27 cellular contexts compared by ENCODE assay signal in the genomic region with DNA sequence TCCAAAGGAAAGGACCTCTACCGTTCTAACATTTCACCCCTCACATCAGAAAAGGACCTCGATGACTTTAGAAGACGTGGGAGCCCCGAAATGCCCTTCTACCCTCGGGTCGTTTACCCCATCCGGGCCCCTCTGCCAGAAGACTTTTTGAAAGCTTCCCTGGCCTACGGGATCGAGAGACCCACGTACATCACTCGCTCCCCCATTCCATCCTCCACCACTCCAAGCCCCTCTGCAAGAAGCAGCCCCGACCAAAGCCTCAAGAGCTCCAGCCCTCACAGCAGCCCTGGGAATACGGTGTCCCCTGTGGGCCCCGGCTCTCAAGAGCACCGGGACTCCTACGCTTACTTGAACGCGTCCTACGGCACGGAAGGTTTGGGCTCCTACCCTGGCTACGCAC. TPM values are rescaled to one million over a fixed set of nuclear protein-coding genes. Genes with fewer than 3 reads are reported as not detected.
DNase-seq lines count a peak whose midpoint lies in the region; ATAC-seq and TF ChIP-seq lines count a peak whose summit lies in the region.
"Had no signal": no experiment of that assay in that cellular context is flagged by ENCODE, and none has a peak within 500 bp of the region (broad histone marks: within the 10 kb centered on the region; RNA-seq: fewer than 3 reads in every experiment).

No MANE protein-coding gene starts in this region.

- no peak for DNase-seq in activated CD8-positive, alpha-beta memory T cell treated with anti-CD3 and anti-CD28 coated beads, Interleukin-2, amount 10 ng/mL, durations not matched to agents 7 days and 5 days
- no peak for DNase-seq in activated CD8-positive, alpha-beta memory T cell treated with anti-CD3 and anti-CD28 coated beads, Interleukin-2, amount 50 U/mL, for 48 hours
- no peak for DNase-seq in CD8-positive, alpha-beta T cell
- no peak for DNase-seq in activated T-helper 1 cell treated with anti-CD3 and anti-CD28 coated beads, Interleukin-12 subunit alpha, Interleukin-12 subunit beta, Interleukin-2, Interleukin-4 antibody, amounts not matched to agents 30 ng/mL and 10 ng/mL and 1 ng/mL, durations not matched to agents 14 hours and 24 hours and 36 hours (ENCODE audit: low spot score)
- DNase-seq in mesenchymal stem cell (no peak), SKM-1 (lab: John Stamatoyannopoulos, UW; ENCODE audit: unreplicated experiment) (no peak)
- DNase-seq in stimulated activated naive B cell treated with anti-CD40 and anti-IgM and Interleukin-4, amounts not matched to agents 10 μg/mL and 1 μg/mL and 100 μg/mL, for 72 hours = no peak
- no peak for DNase-seq in stimulated activated CD4-positive, alpha-beta T cell treated with anti-CD3 and anti-CD28 coated beads, Interleukin-1b, Interleukin-23, amount 100 ng/mL, for 48 hours
- DNase-seq: ACHN; activated CD8-positive, alpha-beta memory T cell treated with anti-CD3 and anti-CD28 coated beads, Interleukin-2, amount 50 U/mL, for 4 hours; activated naive CD4-positive, alpha-beta T cell treated with anti-CD3 and anti-CD28 coated beads for 36 hours; aorta; DMS79; GDM1; H9; MG63; mucosa of descending colon; NCI-H345; SJCRH30; stimulated activated CD4-positive, alpha-beta T cell treated with anti-CD3 and anti-CD28 coated beads, Interleukin-4, amount 100 ng/mL, for 1 hour had no signal

- H3K4me3 ChIP-seq in CD8-positive, alpha-beta T cell (ENCODE audit: low read depth, low read length) = no peak overlapping the region
- H3K4me3 ChIP-seq in mesenchymal stem cell (ENCODE audit: insufficient read depth in 1 of 2, low read depth in 1 of 2, low read length in 2 of 2) = no peak overlapping the region
- H3K4me3 ChIP-seq: cardiac muscle cell, coronary artery, lung, MG63, mucosa of descending colon, right atrium auricular region, SJCRH30, suprapubic skin had no signal

- CTCF ChIA-PET in activated CD8-positive, alpha-beta memory T cell treated with anti-CD3 and anti-CD28 coated beads, Interleukin-2, amount 10 ng/mL, durations not matched to agents 7 days and 5 days (lab: Charles Lee) = interaction anchor here (1.3 to 1.4 kb wide), 2 partner anchors 36 to 119 kb away, joined by 3 to 5 read pairs; no protein-coding TSS in a partner anchor
- CTCF ChIA-PET in CD8-positive, alpha-beta T cell (lab: Charles Lee) = interaction anchor here (1.5 kb wide), 1 partner anchor 118 kb away, joined by 7 read pairs; no protein-coding TSS in a partner anchor

- H3K4me2 ChIP-seq in mesenchymal stem cell (ENCODE audit: low read length, poor library complexity, severe bottlenecking) = no peak overlapping the region

- intact Hi-C loops in CD8-positive, alpha-beta T cell (cut with DNase I, micrococcal nuclease) = loop anchor here in 1 of 2 experiments (5.0 kb wide), 1 partner anchor 37 kb away; no protein-coding TSS in a partner anchor
- intact Hi-C loops in activated T-helper 1 cell treated with anti-CD3 and anti-CD28 coated beads, Interleukin-12 subunit alpha, Interleukin-12 subunit beta, Interleukin-2, Interleukin-4 antibody, amounts not matched to agents 30 ng/mL and 10 ng/mL and 1 ng/mL, durations not matched to agents 14 hours and 24 hours and 36 hours (cut with micrococcal nuclease) = no loop called here

- no peak overlapping the region for H3K23ac ChIP-seq in mesenchymal stem cell (ENCODE audit: low read length in 2 of 2)

- no peaks in the 10 kb centered on the region for H3K36me3 ChIP-seq in CD8-positive, alpha-beta T cell (ENCODE audit: insufficient read depth, low read length)
- H3K36me3 ChIP-seq in mesenchymal stem cell (ENCODE audit: control insufficient read depth in 1 of 2, insufficient read depth in 2 of 2, low read depth in 1 of 2, low read length in 2 of 2) = peaks cover 21 to 58% of the 10 kb centered on the region in 2 experiments
- H3K36me3 ChIP-seq: cardiac muscle cell, MG63, right atrium auricular region, SJCRH30 had no signal

- no peak overlapping the region for H3K4ac ChIP-seq in mesenchymal stem cell (ENCODE audit: low read depth in 1 of 2, low read length in 2 of 2)

- no peak overlapping the region for H2AFZ ChIP-seq in mesenchymal stem cell (ENCODE audit: low read depth, low read length)
- H2AFZ ChIP-seq: parathyroid adenoma had no signal

- ATAC-seq in activated CD8-positive, alpha-beta memory T cell treated with anti-CD3 and anti-CD28 coated beads, Interleukin-2, amount 10 ng/mL, durations not matched to agents 7 days and 5 days = no peak
- no peak for ATAC-seq in CD8-positive, alpha-beta T cell
- no peak for ATAC-seq in stimulated activated naive B cell treated with anti-CD40 and anti-IgM and Interleukin-4, amounts not matched to agents 10 μg/mL and 1 μg/mL and 100 μg/mL, for 72 hours (replicated peaks)
- ATAC-seq: esophagus mucosa, mucosa of descending colon had no signal

- peak overlapping the region; percentile 23 for H4K8ac ChIP-seq in mesenchymal stem cell (ENCODE audit: low read length)

- H3K4me1 ChIP-seq in CD8-positive, alpha-beta T cell (ENCODE audit: insufficient read depth, low read length) = peaks cover 24% of the 10 kb centered on the region
- peaks cover 6% of the 10 kb centered on the region for H3K4me1 ChIP-seq in mesenchymal stem cell (ENCODE audit: control insufficient read depth, insufficient read depth, low read depth, low read length)
- H3K4me1 ChIP-seq: parathyroid adenoma, SJCRH30 had no signal

- H3K27me3 ChIP-seq in CD8-positive, alpha-beta T cell (ENCODE audit: insufficient read depth, low read length) = no peaks in the 10 kb centered on the region
- H3K27me3 ChIP-seq in mesenchymal stem cell (ENCODE audit: control insufficient read depth in 1 of 2, insufficient read depth in 1 of 2, low read length in 2 of 2) = no peaks in the 10 kb centered on the region
- H3K27me3 ChIP-seq: cardiac muscle cell, MG63, right atrium auricular region, suprapubic skin had no signal

- no peak overlapping the region for H2AK5ac ChIP-seq in mesenchymal stem cell (ENCODE audit: low read length, severe bottlenecking)

- no peak overlapping the region for H2BK12ac ChIP-seq in mesenchymal stem cell (ENCODE audit: low read length in 2 of 2)

- H3K14ac ChIP-seq in mesenchymal stem cell (ENCODE audit: low read length in 2 of 2) = no peak overlapping the region

- H3K9me3 ChIP-seq in CD8-positive, alpha-beta T cell (ENCODE audit: low read length) = no peaks in the 10 kb centered on the region
- no peaks in the 10 kb centered on the region for H3K9me3 ChIP-seq in mesenchymal stem cell (ENCODE audit: control insufficient read depth, low read length)
- H3K9me3 ChIP-seq: MG63, mucosa of descending colon, right atrium auricular region, SJCRH30, suprapubic skin had no signal

- peak overlapping the region; percentile 8 for H4K91ac ChIP-seq in mesenchymal stem cell (ENCODE audit: low read length)

- H3K27ac Mint-ChIP-seq in activated CD8-positive, alpha-beta memory T cell treated with anti-CD3 and anti-CD28 coated beads, Interleukin-2, amount 10 ng/mL, durations not matched to agents 7 days and 5 days = peak overlapping the region; percentile 35
- peak overlapping the region; percentile 67 for H3K27ac Mint-ChIP-seq in CD8-positive, alpha-beta T cell
- H3K27ac Mint-ChIP-seq in activated T-helper 1 cell treated with anti-CD3 and anti-CD28 coated beads, Interleukin-12 subunit alpha, Interleukin-12 subunit beta, Interleukin-2, Interleukin-4 antibody, amounts not matched to agents 30 ng/mL and 10 ng/mL and 1 ng/mL, durations not matched to agents 14 hours and 24 hours and 36 hours = peak overlapping the region; percentile 61
- no peak overlapping the region for H3K27ac Mint-ChIP-seq in stimulated activated naive B cell treated with anti-CD40 and anti-IgM and Interleukin-4, amounts not matched to agents 10 μg/mL and 1 μg/mL and 100 μg/mL, for 72 hours
- H3K27ac Mint-ChIP-seq: activated naive CD4-positive, alpha-beta T cell treated with anti-CD3 and anti-CD28 coated beads for 36 hours had no signal

- no peaks in the 10 kb centered on the region for H3K79me1 ChIP-seq in mesenchymal stem cell (replicated peaks; ENCODE audit: low read length, poor library complexity, severe bottlenecking)

- no peaks in the 10 kb centered on the region for H3K27me3 Mint-ChIP-seq in activated CD8-positive, alpha-beta memory T cell treated with anti-CD3 and anti-CD28 coated beads, Interleukin-2, amount 10 ng/mL, durations not matched to agents 7 days and 5 days
- peaks cover 11% of the 10 kb centered on the region for H3K27me3 Mint-ChIP-seq in CD8-positive, alpha-beta T cell (ENCODE audit: low read depth)
- H3K27me3 Mint-ChIP-seq in activated T-helper 1 cell treated with anti-CD3 and anti-CD28 coated beads, Interleukin-12 subunit alpha, Interleukin-12 subunit beta, Interleukin-2, Interleukin-4 antibody, amounts not matched to agents 30 ng/mL and 10 ng/mL and 1 ng/mL, durations not matched to agents 14 hours and 24 hours and 36 hours (ENCODE audit: insufficient read depth) = no peaks in the 10 kb centered on the region
- peaks cover 0 to 7% of the 10 kb centered on the region in 2 donors for H3K27me3 Mint-ChIP-seq in stimulated activated naive B cell treated with anti-CD40 and anti-IgM and Interleukin-4, amounts not matched to agents 10 μg/mL and 1 μg/mL and 100 μg/mL, for 72 hours

- H2BK120ac ChIP-seq in mesenchymal stem cell (ENCODE audit: low read depth, low read length) = no peak overlapping the region

- no peaks in the 10 kb centered on the region for H3K9me3 Mint-ChIP-seq in activated CD8-positive, alpha-beta memory T cell treated with anti-CD3 and anti-CD28 coated beads, Interleukin-2, amount 10 ng/mL, durations not matched to agents 7 days and 5 days (ENCODE audit: low read depth)
- H3K9me3 Mint-ChIP-seq in CD8-positive, alpha-beta T cell = no peaks in the 10 kb centered on the region
- H3K9me3 Mint-ChIP-seq in activated T-helper 1 cell treated with anti-CD3 and anti-CD28 coated beads, Interleukin-12 subunit alpha, Interleukin-12 subunit beta, Interleukin-2, Interleukin-4 antibody, amounts not matched to agents 30 ng/mL and 10 ng/mL and 1 ng/mL, durations not matched to agents 14 hours and 24 hours and 36 hours = no peaks in the 10 kb centered on the region
- no peaks in the 10 kb centered on the region for H3K9me3 Mint-ChIP-seq in stimulated activated naive B cell treated with anti-CD40 and anti-IgM and Interleukin-4, amounts not matched to agents 10 μg/mL and 1 μg/mL and 100 μg/mL, for 72 hours
- H3K9me3 Mint-ChIP-seq: activated naive CD4-positive, alpha-beta T cell treated with anti-CD3 and anti-CD28 coated beads for 36 hours; H9 had no signal

- TF ChIP-seq CTCF in CD8-positive, alpha-beta T cell (IDR thresholded peaks at IDR 0.05) = no peak

- H3K9ac ChIP-seq in mesenchymal stem cell (ENCODE audit: low read length) = no peak overlapping the region
- H3K9ac ChIP-seq: parathyroid adenoma had no signal

- H3K36me3 Mint-ChIP-seq in activated CD8-positive, alpha-beta memory T cell treated with anti-CD3 and anti-CD28 coated beads, Interleukin-2, amount 10 ng/mL, durations not matched to agents 7 days and 5 days = peaks cover 95% of the 10 kb centered on the region
- peaks cover 26% of the 10 kb centered on the region for H3K36me3 Mint-ChIP-seq in CD8-positive, alpha-beta T cell
- H3K36me3 Mint-ChIP-seq in activated T-helper 1 cell treated with anti-CD3 and anti-CD28 coated beads, Interleukin-12 subunit alpha, Interleukin-12 subunit beta, Interleukin-2, Interleukin-4 antibody, amounts not matched to agents 30 ng/mL and 10 ng/mL and 1 ng/mL, durations not matched to agents 14 hours and 24 hours and 36 hours (ENCODE audit: low read depth) = peaks cover 91% of the 10 kb centered on the region
- H3K36me3 Mint-ChIP-seq in stimulated activated naive B cell treated with anti-CD40 and anti-IgM and Interleukin-4, amounts not matched to agents 10 μg/mL and 1 μg/mL and 100 μg/mL, for 72 hours = peaks cover 12 to 13% of the 10 kb centered on the region in 2 donors

- H3K4me1 Mint-ChIP-seq in activated CD8-positive, alpha-beta memory T cell treated with anti-CD3 and anti-CD28 coated beads, Interleukin-2, amount 10 ng/mL, durations not matched to agents 7 days and 5 days = peaks cover 88% of the 10 kb centered on the region
- H3K4me1 Mint-ChIP-seq in CD8-positive, alpha-beta T cell (ENCODE audit: low read depth) = peaks cover 53% of the 10 kb centered on the region
- H3K4me1 Mint-ChIP-seq in activated T-helper 1 cell treated with anti-CD3 and anti-CD28 coated beads, Interleukin-12 subunit alpha, Interleukin-12 subunit beta, Interleukin-2, Interleukin-4 antibody, amounts not matched to agents 30 ng/mL and 10 ng/mL and 1 ng/mL, durations not matched to agents 14 hours and 24 hours and 36 hours (ENCODE audit: low read depth) = peaks cover 94% of the 10 kb centered on the region
- H3K4me1 Mint-ChIP-seq in stimulated activated naive B cell treated with anti-CD40 and anti-IgM and Interleukin-4, amounts not matched to agents 10 μg/mL and 1 μg/mL and 100 μg/mL, for 72 hours = peaks cover 21 to 24% of the 10 kb centered on the region in 2 donors

- no peak overlapping the region for H3K27ac ChIP-seq in CD8-positive, alpha-beta T cell (ENCODE audit: low read depth, low read length)
- H3K27ac ChIP-seq in mesenchymal stem cell (ENCODE audit: low read length, poor library complexity, severe bottlenecking) = no peak overlapping the region
- H3K27ac ChIP-seq: cardiac muscle cell, coronary artery, parathyroid adenoma, right atrium auricular region, SJCRH30, suprapubic skin had no signal

- POLR2A ChIA-PET in CD8-positive, alpha-beta T cell (lab: Charles Lee) = interaction anchor here (1.7 kb wide), 1 partner anchor 12 kb away, joined by 5 read pairs; no protein-coding TSS in a partner anchor

- 98% methylated on average over 21 of the region's 21 CpGs for WGBS in mesenchymal stem cell

- H2BK5ac ChIP-seq in mesenchymal stem cell (ENCODE audit: low read depth, low read length, poor library complexity, severe bottlenecking) = no peak overlapping the region

- peak overlapping the region; percentile 30 for H3K4me3 Mint-ChIP-seq in activated CD8-positive, alpha-beta memory T cell treated with anti-CD3 and anti-CD28 coated beads, Interleukin-2, amount 10 ng/mL, durations not matched to agents 7 days and 5 days
- H3K4me3 Mint-ChIP-seq in CD8-positive, alpha-beta T cell = no peak overlapping the region
- peak overlapping the region; percentile 89 for H3K4me3 Mint-ChIP-seq in activated T-helper 1 cell treated with anti-CD3 and anti-CD28 coated beads, Interleukin-12 subunit alpha, Interleukin-12 subunit beta, Interleukin-2, Interleukin-4 antibody, amounts not matched to agents 30 ng/mL and 10 ng/mL and 1 ng/mL, durations not matched to agents 14 hours and 24 hours and 36 hours
- no peak overlapping the region for H3K4me3 Mint-ChIP-seq in stimulated activated naive B cell treated with anti-CD40 and anti-IgM and Interleukin-4, amounts not matched to agents 10 μg/mL and 1 μg/mL and 100 μg/mL, for 72 hours
- H3K4me3 Mint-ChIP-seq: activated naive CD4-positive, alpha-beta T cell treated with anti-CD3 and anti-CD28 coated beads for 36 hours; H9 had no signal

- no peak overlapping the region for H3K18ac ChIP-seq in mesenchymal stem cell (ENCODE audit: low read depth in 1 of 2, low read length in 2 of 2)

- H2BK15ac ChIP-seq in mesenchymal stem cell (ENCODE audit: low read depth, poor library complexity, severe bottlenecking) = no peak overlapping the region

RNA-seq across cellular contexts. Expression of a gene that starts 18.8 kb away (rescaled TPM):
- 100 to 1,000 TPM in 1 of 2 experiments, 10 to 100 TPM in 1; 97.1 to 132 TPM for total RNA-seq in activated CD8-positive, alpha-beta memory T cell treated with anti-CD3 and anti-CD28 coated beads, Interleukin-2, amount 10 ng/mL, durations not matched to agents 7 days and 5 days
- 10 to 100 TPM; 35.5 to 38.4 TPM for total RNA-seq in CD8-positive, alpha-beta T cell
- total RNA-seq in activated T-helper 1 cell treated with anti-CD3 and anti-CD28 coated beads, Interleukin-12 subunit alpha, Interleukin-12 subunit beta, Interleukin-2, Interleukin-4 antibody, amounts not matched to agents 30 ng/mL and 10 ng/mL and 1 ng/mL, durations not matched to agents 14 hours and 24 hours and 36 hours = 74.1 and 78.8 TPM in 2 replicates
- polyA plus RNA-seq in mesenchymal stem cell (2013, experiment 1 of 2) = 7.5 TPM
- 7.3 TPM for polyA plus RNA-seq in mesenchymal stem cell (2013, experiment 2 of 2)
- total RNA-seq: SJCRH30 had no signal

Comparison
In these comparisons a context has a peak if more than half of its experiments do, and no peak if none do; other contexts are left out.
1. H3K4me3 Mint-ChIP-seq: peak in activated CD8-positive, alpha-beta memory T cell treated with anti-CD3 and anti-CD28 coated beads, Interleukin-2, amount 10 ng/mL, durations not matched to agents 7 days and 5 days (single experiment) and activated T-helper 1 cell treated with anti-CD3 and anti-CD28 coated beads, Interleukin-12 subunit alpha, Interleukin-12 subunit beta, Interleukin-2, Interleukin-4 antibody, amounts not matched to agents 30 ng/mL and 10 ng/mL and 1 ng/mL, durations not matched to agents 14 hours and 24 hours and 36 hours (single experiment); none in CD8-positive, alpha-beta T cell (single experiment) and stimulated activated naive B cell treated with anti-CD40 and anti-IgM and Interleukin-4, amounts not matched to agents 10 μg/mL and 1 μg/mL and 100 μg/mL, for 72 hours (0 of 2).